1 cellular context compared by ENCODE assay signal in genomic region chr17:35866356-35866950, GRCh38.
TF ChIP-seq lines count a peak whose summit lies in the region.

No MANE protein-coding gene starts in this region.

TF ChIP-seq in HepG2, 621 proteins besides CTCF, POLR2A, EP300 and RAD21:
- TF ChIP-seq PAXIP1 (CRISPR knock-in tag; conservative IDR thresholded peaks at IDR 0.05) (0 out of 2 replicates have a peak, but pooled peaks have one; percentile 37), MXD1 (CRISPR knock-in tag; IDR thresholded peaks at IDR 0.05) (no peak), RXRB (CRISPR knock-in tag; IDR thresholded peaks at IDR 0.05; ENCODE audit: borderline replicate concordance) (peak; percentile 84), MBNL3 (CRISPR knock-in tag; conservative IDR thresholded peaks at IDR 0.05) (no peak), SALL1 (CRISPR knock-in tag; IDR thresholded peaks at IDR 0.05) (peak; percentile 20; the same call in 1 of the 2 replicates), THAP7 (CRISPR knock-in tag; IDR thresholded peaks at IDR 0.05) (no peak), ZC3H4 (CRISPR knock-in tag; IDR thresholded peaks at IDR 0.05; ENCODE audit: borderline replicate concordance) (no peak), ZNF569 (CRISPR knock-in tag; IDR thresholded peaks at IDR 0.05; ENCODE audit: borderline replicate concordance) (no peak), ZNF768 (CRISPR knock-in tag; IDR thresholded peaks at IDR 0.05) (no peak), ZNF639 (CRISPR knock-in tag; conservative IDR thresholded peaks at IDR 0.05) (no peak), ZNF703 (CRISPR knock-in tag; IDR thresholded peaks at IDR 0.05; ENCODE audit: borderline replicate concordance) (no peak), RARA (CRISPR knock-in tag; IDR thresholded peaks at IDR 0.05) (peak; percentile 45; the same call in 1 of the 2 replicates), DR1 (CRISPR knock-in tag; IDR thresholded peaks at IDR 0.05) (no peak), MAFK (conservative IDR thresholded peaks at IDR 0.05 in 1 of 2, IDR thresholded peaks at IDR 0.05 in 1 of 2; ENCODE audit: low read length in 2 of 2) (peak; percentile 8 to 21; a peak in 1 of 4 replicates), ATF6 (CRISPR knock-in tag; conservative IDR thresholded peaks at IDR 0.05) (no peak), CHD2 (IDR thresholded peaks at IDR 0.05; ENCODE audit: low read depth, low read length) (no peak), SSRP1 (CRISPR knock-in tag; IDR thresholded peaks at IDR 0.05) (no peak), ZNF749 (CRISPR knock-in tag; IDR thresholded peaks at IDR 0.05; ENCODE audit: borderline replicate concordance) (no peak), ETV5 (CRISPR knock-in tag; IDR thresholded peaks at IDR 0.05; ENCODE audit: borderline replicate concordance) (peak; percentile 15; the same call in 1 of the 2 replicates), NPAS2 (CRISPR knock-in tag; IDR thresholded peaks at IDR 0.05; ENCODE audit: borderline replicate concordance) (no peak), RERE (CRISPR knock-in tag; IDR thresholded peaks at IDR 0.05; ENCODE audit: low read depth) (no peak), MTA3 (CRISPR knock-in tag; IDR thresholded peaks at IDR 0.05) (no peak), MAFF (IDR thresholded peaks at IDR 0.05; ENCODE audit: low read depth, low read length) (0 out of 2 replicates have a peak, but pooled peaks have one; percentile 16), TRIM22 (IDR thresholded peaks at IDR 0.05) (no peak), SIN3B (IDR thresholded peaks at IDR 0.05; ENCODE audit: low read length) (no peak), PHF5A (CRISPR knock-in tag; IDR thresholded peaks at IDR 0.05; ENCODE audit: low read depth, unreplicated experiment) (no peak), ZNF24 (IDR thresholded peaks at IDR 0.05) (no peak), ZIK1 (CRISPR knock-in tag; IDR thresholded peaks at IDR 0.05; ENCODE audit: borderline replicate concordance, low read depth) (no peak), THRA (CRISPR knock-in tag; IDR thresholded peaks at IDR 0.05; ENCODE audit: borderline replicate concordance) (peak; percentile 67; the same call in 1 of the 2 replicates), ZNF883 (CRISPR knock-in tag; IDR thresholded peaks at IDR 0.05; ENCODE audit: not compliant biosample characterization) (no peak), NONO (IDR thresholded peaks at IDR 0.05) (no peak), NONO (CRISPR knock-in tag; conservative IDR thresholded peaks at IDR 0.05) (no peak), KMT2A (CRISPR knock-in tag; IDR thresholded peaks at IDR 0.05) (no peak), ZHX1 (CRISPR knock-in tag; IDR thresholded peaks at IDR 0.05; ENCODE audit: low read depth) (no peak), CENPT (CRISPR knock-in tag; IDR thresholded peaks at IDR 0.05; ENCODE audit: low read depth) (no peak), MED1 (CRISPR knock-in tag; IDR thresholded peaks at IDR 0.05) (0 out of 2 replicates have a peak, but pooled peaks have one; percentile 21)
